14 cellular contexts compared by ENCODE assay signal in the genomic region with DNA sequence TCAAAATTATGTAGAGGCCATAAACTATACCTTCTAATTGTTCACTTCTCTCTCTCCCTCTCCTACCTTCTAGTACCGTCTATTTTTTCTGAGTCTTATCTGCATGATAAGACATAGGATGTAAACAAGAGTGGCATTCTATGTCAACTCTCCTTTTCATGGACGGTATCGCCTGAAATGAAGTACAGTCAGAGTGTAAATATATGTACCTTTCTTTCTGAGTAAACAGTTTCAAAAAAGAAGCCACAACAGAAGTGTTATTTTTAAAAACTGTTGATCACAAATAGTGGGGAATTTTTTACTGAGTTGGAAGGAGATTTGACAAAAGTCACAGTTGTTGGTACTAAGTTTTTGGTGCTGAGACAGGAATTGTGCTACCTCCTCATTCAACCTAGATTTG.
"Had no signal": no experiment of that assay in that cellular context is flagged by ENCODE, and none has a peak within 500 bp of the region (broad histone marks: within the 10 kb centered on the region; RNA-seq: fewer than 3 reads in every experiment).

No MANE protein-coding gene starts in this region.

- H3K36me3 ChIP-seq: esophagus muscularis mucosa, lower lobe of right lung, sigmoid colon, suprapubic skin had no signal

- H3K27me3 ChIP-seq: dorsolateral prefrontal cortex, esophagus muscularis mucosa, sigmoid colon, suprapubic skin had no signal

- H3K27ac ChIP-seq: esophagus muscularis mucosa, lower lobe of right lung, sigmoid colon, suprapubic skin had no signal

- DNase-seq: activated CD4-positive, alpha-beta T cell treated with anti-CD3 and anti-CD28 coated beads, Interleukin-2, amount 50 U/mL, for 1 hour; activated CD4-positive, CD25-positive, alpha-beta regulatory T cell; activated T-cell treated with anti-CD3 and anti-CD28 coated beads for 4 hours; amygdala; dorsolateral prefrontal cortex; nephron progenitor cell; stimulated activated CD4-positive, alpha-beta T cell treated with anti-CD3 and anti-CD28 coated beads, Interleukin-2, amount 100 ng/mL, for 48 hours; stimulated activated naive CD4-positive, alpha-beta T cell treated with Interleukin-2 at 50 U/mL for 16 hours; T-helper 2 cell had no signal

- H3K4me3 ChIP-seq: dorsolateral prefrontal cortex, esophagus muscularis mucosa, lower lobe of right lung, sigmoid colon, suprapubic skin had no signal

- H3K4me1 ChIP-seq: sigmoid colon had no signal

- ATAC-seq: activated naive CD4-positive, alpha-beta T cell treated with anti-CD3 and anti-CD28 coated beads, Interleukin-2, amount 50 U/mL, for 72 hours had no signal
